8 cellular contexts compared by ENCODE assay signal in the genomic region with DNA sequence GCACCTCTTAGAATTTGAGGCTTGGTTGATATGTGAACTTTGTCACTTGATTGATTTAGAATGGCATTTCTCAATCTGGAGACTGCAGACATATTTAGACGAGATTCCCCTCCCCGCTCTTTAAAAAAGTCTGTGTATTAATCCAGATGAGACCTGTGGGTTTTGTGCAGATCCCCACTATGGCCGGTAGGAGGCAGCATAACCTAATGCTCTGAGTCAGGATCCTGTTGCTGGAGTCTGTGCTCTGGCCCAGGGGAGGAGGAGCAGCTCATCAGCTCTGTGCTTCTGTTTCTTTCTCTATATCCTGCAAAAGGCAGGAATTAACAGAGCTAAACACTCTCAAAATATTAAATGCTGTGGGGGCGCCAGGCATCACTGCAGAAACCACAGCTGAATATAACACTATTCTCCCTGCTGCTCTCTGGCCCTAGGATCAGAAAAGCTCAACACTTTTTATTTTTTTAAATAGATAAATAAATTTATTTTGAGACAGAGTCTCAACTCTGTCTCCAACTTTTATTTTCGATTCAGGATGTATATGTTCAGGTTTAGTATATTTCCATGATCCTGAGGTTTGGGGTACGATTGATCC. TPM values are rescaled to one million over a fixed set of nuclear protein-coding genes. Genes with fewer than 3 reads are reported as not detected.
DNase-seq lines count a peak whose midpoint lies in the region; ATAC-seq and TF ChIP-seq lines count a peak whose summit lies in the region.

No MANE protein-coding gene starts in this region.

- no peaks in the 10 kb centered on the region for H3K36me3 Mint-ChIP-seq in activated T-cell treated with anti-CD3 and anti-CD28 coated beads, Interleukin-2, amount 50 U/mL, for 24 hours (ENCODE audit: low read depth)
- H3K36me3 Mint-ChIP-seq in neural progenitor cell (no peaks in the 10 kb centered on the region), type B pancreatic cell (no peaks in the 10 kb centered on the region)

- TF ChIP-seq CTCF in PC-3 (conservative IDR thresholded peaks at IDR 0.05; ENCODE audit: low read depth, low read length) (peak; percentile 80), fibroblast of mammary gland (conservative IDR thresholded peaks at IDR 0.05; ENCODE audit: control insufficient read depth, insufficient read depth, low read depth, low read length) (peak; percentile 98), neural progenitor cell (IDR thresholded peaks at IDR 0.05) (peak; percentile 97), type B pancreatic cell (conservative IDR thresholded peaks at IDR 0.05) (peak; percentile 97)

- H3K79me2 ChIP-seq in PC-3 (ENCODE audit: low read length) (no peaks in the 10 kb centered on the region), neural progenitor cell (ENCODE audit: low read depth) (no peaks in the 10 kb centered on the region)

- ATAC-seq in GM19468 (IDR thresholded peaks at IDR 0.05; ENCODE audit: extremely low read depth, unreplicated experiment) (peak; percentile 68), PC-3 (peak; percentile 97)

- H4K20me1 ChIP-seq in PC-3 (ENCODE audit: low read length) (no peaks in the 10 kb centered on the region), neural progenitor cell (ENCODE audit: low read depth) (no peaks in the 10 kb centered on the region)

- no peaks in the 10 kb centered on the region for H3K9me3 Mint-ChIP-seq in activated T-cell treated with anti-CD3 and anti-CD28 coated beads, Interleukin-2, amount 50 U/mL, for 24 hours
- H3K9me3 Mint-ChIP-seq in neural progenitor cell = no peaks in the 10 kb centered on the region
- no peaks in the 10 kb centered on the region for H3K9me3 Mint-ChIP-seq in type B pancreatic cell

- no peak overlapping the region for H3K27ac Mint-ChIP-seq in activated T-cell treated with anti-CD3 and anti-CD28 coated beads, Interleukin-2, amount 50 U/mL, for 24 hours
- no peak overlapping the region for H3K27ac Mint-ChIP-seq in neural progenitor cell
- no peak overlapping the region for H3K27ac Mint-ChIP-seq in type B pancreatic cell

- H3K4me3 Mint-ChIP-seq in activated T-cell treated with anti-CD3 and anti-CD28 coated beads, Interleukin-2, amount 50 U/mL, for 24 hours = no peak overlapping the region
- H3K4me3 Mint-ChIP-seq in neural progenitor cell = no peak overlapping the region
- H3K4me3 Mint-ChIP-seq in type B pancreatic cell = no peak overlapping the region

- H3F3A ChIP-seq in PC-3 (ENCODE audit: low read length, unreplicated experiment) = no peaks in the 10 kb centered on the region
- no peaks in the 10 kb centered on the region for H3F3A ChIP-seq in neural progenitor cell (ENCODE audit: low read depth)

- H2AFZ ChIP-seq in PC-3 (ENCODE audit: low read length) = peak overlapping the region; percentile 71; the same call in 1 of the 2 replicates
- peak overlapping the region; percentile 11 for H2AFZ ChIP-seq in neural progenitor cell (replicated peaks)

- H3K4me1 ChIP-seq in PC-3 (ENCODE audit: insufficient read depth, low read length) (no peaks in the 10 kb centered on the region), neural progenitor cell (no peaks in the 10 kb centered on the region)

- peaks cover 1% of the 10 kb centered on the region for H3K27me3 Mint-ChIP-seq in activated T-cell treated with anti-CD3 and anti-CD28 coated beads, Interleukin-2, amount 50 U/mL, for 24 hours
- peaks cover 11% of the 10 kb centered on the region for H3K27me3 Mint-ChIP-seq in neural progenitor cell (ENCODE audit: insufficient read depth, low read depth)
- peaks cover 4% of the 10 kb centered on the region for H3K27me3 Mint-ChIP-seq in type B pancreatic cell

- H3K4me1 Mint-ChIP-seq in activated T-cell treated with anti-CD3 and anti-CD28 coated beads, Interleukin-2, amount 50 U/mL, for 24 hours (ENCODE audit: low read depth) = no peaks in the 10 kb centered on the region
- peaks cover 5% of the 10 kb centered on the region for H3K4me1 Mint-ChIP-seq in neural progenitor cell
- no peaks in the 10 kb centered on the region for H3K4me1 Mint-ChIP-seq in type B pancreatic cell (ENCODE audit: unreplicated experiment)

- CTCF ChIA-PET in PC-3 (lab: Charles Lee) = interaction anchor here (1.0 to 1.3 kb wide), 3 partner anchors 68 to 215 kb away, joined by 5 to 16 read pairs (median 10); a partner anchor contains a TSS

- no peaks in the 10 kb centered on the region for H3K27me3 ChIP-seq in PC-3 (ENCODE audit: low read length)
- no peaks in the 10 kb centered on the region for H3K27me3 ChIP-seq in neural progenitor cell

- POLR2A ChIA-PET in PC-3 (lab: Charles Lee; ENCODE audit: unreplicated experiment) = no interaction called here

- DNase-seq in COLO829 (ENCODE audit: low spot score) (peak; percentile 87), KG1 (lab: John Stamatoyannopoulos, UW) (peak; percentile 69), PC-3 (peak; percentile 79), fibroblast of mammary gland (ENCODE audit: low read depth) (peak; percentile 83), neural progenitor cell (ENCODE audit: low spot score) (peak; percentile 89), type B pancreatic cell (ENCODE audit: extremely low spot score, unreplicated experiment) (no peak)
- peak; percentile 58 for DNase-seq in activated T-cell treated with anti-CD3 and anti-CD28 coated beads, Interleukin-2, amount 50 U/mL, for 24 hours

- H3K4me3 ChIP-seq in PC-3 (ENCODE audit: low read length) (no peak overlapping the region), fibroblast of mammary gland (ENCODE audit: control insufficient read depth, low read depth, low read length) (no peak overlapping the region), neural progenitor cell (no peak overlapping the region)

- H3K9me2 ChIP-seq in PC-3 (replicated peaks; ENCODE audit: low read length) = no peaks in the 10 kb centered on the region

- no TSS peak for BruUV-seq in PC-3 (replicated peaks; lab: Mats Ljungman, UMichigan)

- H3K4me2 ChIP-seq in PC-3 (ENCODE audit: low read length) = peak overlapping the region; percentile 39; the same call in 1 of the 2 replicates
- no peak overlapping the region for H3K4me2 ChIP-seq in neural progenitor cell

- H3K36me3 ChIP-seq in PC-3 (ENCODE audit: low read depth, low read length) (no peaks in the 10 kb centered on the region; the same call in 1 of the 2 replicates), neural progenitor cell (no peaks in the 10 kb centered on the region)

- no peak overlapping the region for H3K9ac ChIP-seq in PC-3 (ENCODE audit: low read length)
- no peak overlapping the region for H3K9ac ChIP-seq in neural progenitor cell

- intact Hi-C loops in PC-3 (cut with micrococcal nuclease) = loop anchor here (1.0 to 5.0 kb wide), 3 partner anchors 68 to 405 kb away; no protein-coding TSS in a partner anchor

- H3K9me3 ChIP-seq in PC-3 (ENCODE audit: low read length) (no peaks in the 10 kb centered on the region), neural progenitor cell (ENCODE audit: low read depth) (no peaks in the 10 kb centered on the region)

- H3K27ac ChIP-seq in PC-3 (ENCODE audit: low read length) = no peak overlapping the region
- H3K27ac ChIP-seq in neural progenitor cell = no peak overlapping the region

RNA-seq across cellular contexts. Expression of a gene that starts 23.9 kb away (rescaled TPM):
- total RNA-seq in PC-3 (2014; rRNA removed) = 40.4 and 42.5 TPM in 2 replicates
- 94.9 and 95.9 TPM in 2 replicates for total RNA-seq in neural progenitor cell (ENCODE audit: low replicate concordance)
- total RNA-seq in type B pancreatic cell (ENCODE audit: low replicate concordance) = 61.5 and 96.4 TPM in 2 replicates
